8 cellular contexts compared by ENCODE assay signal in genomic region chr5:149371296-149371962, GRCh38.
DNase-seq lines count a peak whose midpoint lies in the region; ATAC-seq and TF ChIP-seq lines count a peak whose summit lies in the region.

No MANE protein-coding gene starts in this region.

- peak; percentile 36 for DNase-seq in DMS79 treated with DMSO at 0.1 percent for 48 hours (lab: John Stamatoyannopoulos, UW)
- no peak for DNase-seq in DMS79 (lab: John Stamatoyannopoulos, UW)
- peak; percentile 13 for DNase-seq in NCI-H1092 (lab: John Stamatoyannopoulos, UW)
- DNase-seq in T-helper 9 cell, result peak; percentile 64
- DNase-seq in astrocyte of the cerebellum (ENCODE audit: low read depth), result peak; percentile 15
- DNase-seq in iPS-NIHi11 (ENCODE audit: low spot score), result peak; percentile 82
- DNase-seq in stimulated activated CD4-positive, alpha-beta T cell treated with anti-CD3 and anti-CD28 coated beads, Interleukin-1b, Interleukin-23, amount 100 ng/mL, for 24 hours (ENCODE audit: low read depth in 4 of 4, low spot score in 1 of 4), result peak; percentile 35 to 54 (median 44)

- in situ Hi-C loops in astrocyte of the cerebellum (cut with HindIII; ENCODE audit: low sequenced_read_pairs), result no loop called here

- ATAC-seq in HG02571 (IDR thresholded peaks at IDR 0.05; ENCODE audit: unreplicated experiment), result peak; percentile 81

- no peak overlapping the region for H3K4me3 ChIP-seq in astrocyte of the cerebellum (ENCODE audit: low read depth, low read length)

- TF ChIP-seq CTCF in astrocyte of the cerebellum (IDR thresholded peaks at IDR 0.05; ENCODE audit: low read depth, low read length, missing control alignments), result peak; percentile 85
